In genomic region chr11:72080326-72081183, GRCh38 we compare ENCODE assay signal across 1 cellular context.
TF ChIP-seq lines count a peak whose summit lies in the region.

TSS of gene LRRC51 (plus strand) at chr11:72080850. CDS start at chr11:72089084, 8,234 bp downstream.
TSS of gene NUMA1 (minus strand) at chr11:72080542. CDS start at chr11:72035943, 44,599 bp downstream.

TF ChIP-seq in K562, 482 proteins besides CTCF, POLR2A, EP300 and RAD21 (continued from another document and continues in another):
- TF ChIP-seq ZBTB40 (IDR thresholded peaks at IDR 0.05) (peak; percentile 92), ZBTB40 (CRISPR knock-in tag; IDR thresholded peaks at IDR 0.05) (no peak), CREB3L1 (IDR thresholded peaks at IDR 0.05; ENCODE audit: borderline replicate concordance, low read depth) (peak; percentile 87), TAF1 (IDR thresholded peaks at IDR 0.05; ENCODE audit: control insufficient read depth, extremely low read depth, insufficient read depth, low read length, severe bottlenecking) (peak; percentile 79), PRPF4 (IDR thresholded peaks at IDR 0.05; ENCODE audit: insufficient read depth, low read depth, low read length, poor library complexity, severe bottlenecking) (no peak), TFAP4 (CRISPR knock-in tag; IDR thresholded peaks at IDR 0.05; ENCODE audit: borderline replicate concordance) (peak; percentile 75; the same call in 1 of the 2 replicates), ZMIZ1 (IDR thresholded peaks at IDR 0.05; ENCODE audit: low read depth in 2 of 2, low read length in 2 of 2) (peak in 1 of 2 experiments; percentile 24; a peak in 1 of 4 replicates), HIVEP1 (CRISPR knock-in tag; IDR thresholded peaks at IDR 0.05) (no peak), HNRNPLL (IDR thresholded peaks at IDR 0.05; ENCODE audit: low read depth, low read length, poor library complexity, severe bottlenecking) (peak; percentile 96), YBX1 (IDR thresholded peaks at IDR 0.05) (no peak), THRB (CRISPR knock-in tag; conservative IDR thresholded peaks at IDR 0.05) (0 out of 2 replicates have a peak, but pooled peaks have one; percentile 37), HNRNPK (IDR thresholded peaks at IDR 0.05; ENCODE audit: low read depth, low read length, poor library complexity, severe bottlenecking) (no peak), ESRRA (IDR thresholded peaks at IDR 0.05; ENCODE audit: borderline replicate concordance, low read depth) (peak; percentile 78; the same call in 1 of the 2 replicates), ASH1L (IDR thresholded peaks at IDR 0.05; ENCODE audit: borderline replicate concordance, low read depth, partially characterized antibody) (peak; percentile 14), RAD51 (IDR thresholded peaks at IDR 0.05; ENCODE audit: borderline replicate concordance, low read depth) (no peak), HDAC2 (IDR thresholded peaks at IDR 0.05) (peak; percentile 77; the same call in 1 of the 2 replicates), ETV6 (IDR thresholded peaks at IDR 0.05; ENCODE audit: borderline replicate concordance in 1 of 2, low read depth in 2 of 2, low read length in 1 of 2) (no peak), ETV6 (CRISPR knock-in tag; IDR thresholded peaks at IDR 0.05; ENCODE audit: borderline replicate concordance) (no peak), ZNF764 (CRISPR knock-in tag; IDR thresholded peaks at IDR 0.05; ENCODE audit: low read depth) (0 out of 2 replicates have a peak, but pooled peaks have one; percentile 47), RFX1 (IDR thresholded peaks at IDR 0.05) (peak; percentile 99), E2F6 (IDR thresholded peaks at IDR 0.05; ENCODE audit: borderline replicate concordance in 1 of 2, extremely low read depth in 1 of 2, insufficient read depth in 1 of 2, insufficient read length in 1 of 2, low read depth in 1 of 2, low read length in 1 of 2, poor library complexity in 1 of 2, severe bottlenecking in 1 of 2) (peak; percentile 45 to 59), ATF3 (IDR thresholded peaks at IDR 0.05) (peak; percentile 70; the same call in 1 of the 2 replicates), ATF3 (CRISPR knock-in tag; conservative IDR thresholded peaks at IDR 0.05) (no peak), NKRF (IDR thresholded peaks at IDR 0.05; ENCODE audit: borderline replicate concordance) (peak; percentile 90; the same call in 1 of the 2 replicates), LCOR (CRISPR knock-in tag; IDR thresholded peaks at IDR 0.05) (peak; percentile 43; the same call in 1 of the 2 replicates), HDAC1 (IDR thresholded peaks at IDR 0.05) (peak in 1 of 2 experiments; percentile 89; a peak in 2 of 4 replicates), NFE2 (IDR thresholded peaks at IDR 0.05; ENCODE audit: low read depth) (0 out of 2 replicates have a peak, but pooled peaks have one; percentile 16), MYC (IDR thresholded peaks at IDR 0.05; ENCODE audit: low read depth, low read length) (peak; percentile 73), MYC (CRISPR knock-in tag; IDR thresholded peaks at IDR 0.05; ENCODE audit: borderline replicate concordance, low read depth) (no peak), NBN (IDR thresholded peaks at IDR 0.05; ENCODE audit: low read depth) (0 out of 2 replicates have a peak, but pooled peaks have one; percentile 38), GABPA (tag; conservative IDR thresholded peaks at IDR 0.05; ENCODE audit: low read depth) (peak; percentile 95), GMEB1 (CRISPR knock-in tag; IDR thresholded peaks at IDR 0.05) (peak; percentile 51), GTF2F1 (IDR thresholded peaks at IDR 0.05; ENCODE audit: low read depth, low read length) (0 out of 2 replicates have a peak, but pooled peaks have one; percentile 33)
